16 cellular contexts compared by ENCODE assay signal in genomic region chr2:95272299-95272751, GRCh38. TPM values are rescaled to one million over a fixed set of nuclear protein-coding genes. Genes with fewer than 3 reads are reported as not detected.
"Had no signal": no experiment of that assay in that cellular context is flagged by ENCODE, and none has a peak within 500 bp of the region (broad histone marks: within the 10 kb centered on the region; RNA-seq: fewer than 3 reads in every experiment).

No MANE protein-coding gene starts in this region.

- H3K4me3 Mint-ChIP-seq: activated B cell treated with CpG ODN at 0.5 μM for 24 hours; activated naive CD8-positive, alpha-beta T cell treated with anti-CD3 and anti-CD28 coated beads for 36 hours; stimulated activated effector memory CD8-positive, alpha-beta T cell treated with anti-CD3 and anti-CD28 coated beads, Interleukin-12 subunit alpha, Interleukin-12 subunit beta, amount 100 ng/mL, for 72 hours had no signal

- H3K9me3 Mint-ChIP-seq: activated B cell treated with CpG ODN at 0.5 μM for 24 hours; activated naive CD8-positive, alpha-beta T cell treated with anti-CD3 and anti-CD28 coated beads for 36 hours; stimulated activated effector memory CD8-positive, alpha-beta T cell treated with anti-CD3 and anti-CD28 coated beads, Interleukin-12 subunit alpha, Interleukin-12 subunit beta, amount 100 ng/mL, for 72 hours had no signal

- H3K4me1 ChIP-seq: psoas muscle had no signal

- DNase-seq: activated CD4-positive, alpha-beta T cell treated with anti-CD3 and anti-CD28 coated beads, Interleukin-2, amount 50 U/mL, for 1 hour; activated gamma-delta T cell treated with Interleukin-2 at 50 U/mL for 16 hours; activated naive CD8-positive, alpha-beta T cell treated with anti-CD3 and anti-CD28 coated beads for 36 hours; activated T-cell treated with anti-CD3 and anti-CD28 coated beads for 4 hours; midbrain; psoas muscle; stimulated activated CD4-positive, alpha-beta T cell treated with anti-CD3 and anti-CD28 coated beads, Interleukin-1b, Interleukin-23, amount 100 ng/mL, for 48 hours; SW 1271; transverse colon had no signal

- H3K36me3 ChIP-seq: neutrophil, transverse colon had no signal

- H3K9me3 ChIP-seq: neutrophil, psoas muscle, transverse colon had no signal

- H3K27me3 ChIP-seq: neutrophil, transverse colon had no signal

- H3K27ac ChIP-seq: neutrophil, psoas muscle, transverse colon had no signal

- H3K4me1 Mint-ChIP-seq: activated B cell treated with CpG ODN at 0.5 μM for 24 hours; activated naive CD8-positive, alpha-beta T cell treated with anti-CD3 and anti-CD28 coated beads for 36 hours; stimulated activated effector memory CD8-positive, alpha-beta T cell treated with anti-CD3 and anti-CD28 coated beads, Interleukin-12 subunit alpha, Interleukin-12 subunit beta, amount 100 ng/mL, for 72 hours had no signal

- H3K27me3 Mint-ChIP-seq: activated B cell treated with CpG ODN at 0.5 μM for 24 hours; activated naive CD8-positive, alpha-beta T cell treated with anti-CD3 and anti-CD28 coated beads for 36 hours had no signal

- H3K27ac Mint-ChIP-seq: activated B cell treated with CpG ODN at 0.5 μM for 24 hours; activated naive CD8-positive, alpha-beta T cell treated with anti-CD3 and anti-CD28 coated beads for 36 hours; stimulated activated effector memory CD8-positive, alpha-beta T cell treated with anti-CD3 and anti-CD28 coated beads, Interleukin-12 subunit alpha, Interleukin-12 subunit beta, amount 100 ng/mL, for 72 hours had no signal

- ATAC-seq: psoas muscle; sciatic nerve; stimulated activated effector memory CD8-positive, alpha-beta T cell treated with anti-CD3 and anti-CD28 coated beads, Interleukin-12 subunit alpha, Interleukin-12 subunit beta, amount 100 ng/mL, for 72 hours had no signal

- H3K4me3 ChIP-seq: lung, psoas muscle, transverse colon had no signal

- H3K36me3 Mint-ChIP-seq: activated naive CD8-positive, alpha-beta T cell treated with anti-CD3 and anti-CD28 coated beads for 36 hours; stimulated activated effector memory CD8-positive, alpha-beta T cell treated with anti-CD3 and anti-CD28 coated beads, Interleukin-12 subunit alpha, Interleukin-12 subunit beta, amount 100 ng/mL, for 72 hours had no signal

RNA-seq across cellular contexts. Expression of gene PROM2, which starts 1.9 kb away (rescaled TPM):
- total RNA-seq: SK-MEL-5 had no signal

RNA-seq across cellular contexts. Expression of gene KCNIP3, which starts 24.8 kb away (rescaled TPM):
- total RNA-seq: activated B cell treated with CpG ODN at 0.5 μM for 24 hours; activated naive CD8-positive, alpha-beta T cell treated with anti-CD3 and anti-CD28 coated beads for 36 hours; T-helper 2 cell treated with Interferon-gamma antibody and Interleukin-4, amounts not matched to agents 100 ng/mL and 5 ng/mL, for 36 hours had no signal
